ENCODE assay signal across 8 cellular contexts in genomic region chr1:40041466-40041838, GRCh38. TPM values are rescaled to one million over a fixed set of nuclear protein-coding genes. Genes with fewer than 3 reads are reported as not detected.
DNase-seq lines count a peak whose midpoint lies in the region; ATAC-seq and TF ChIP-seq lines count a peak whose summit lies in the region.

No MANE protein-coding gene starts in this region.

- peaks cover 50% of the 10 kb centered on the region for H3K4me1 Mint-ChIP-seq in nephron

- H3K27me3 Mint-ChIP-seq in nephron (ENCODE audit: low read depth) = no peaks in the 10 kb centered on the region

- ATAC-seq in GM19324 (IDR thresholded peaks at IDR 0.05; ENCODE audit: low FRiP score, unreplicated experiment) = no peak
- ATAC-seq in HG03565 (IDR thresholded peaks at IDR 0.05; ENCODE audit: unreplicated experiment) = no peak

- peaks cover 17% of the 10 kb centered on the region for H3F3A ChIP-seq in MM.1S (ENCODE audit: insufficient read depth, low read length)

- peak overlapping the region; percentile 81 for H3K4me2 ChIP-seq in MM.1S (ENCODE audit: low read depth, low read length)

- peak overlapping the region; percentile 34 to 99 (median 99) for H3K27ac Mint-ChIP-seq in nephron

- no peaks in the 10 kb centered on the region for H4K20me1 ChIP-seq in MM.1S (ENCODE audit: insufficient read depth, low read length)

- DNase-seq in BE2C (no peak), MM.1S (no peak), dorsolateral prefrontal cortex (no peak), HT-29 (ENCODE audit: low spot score) (no peak), islet precursor cell (no peak)

- intact Hi-C loops in dorsolateral prefrontal cortex (cut with DNase I) = loop anchor here (2.0 to 5.0 kb wide), 2 partner anchors 55 to 276 kb away; partner anchors contain the start of genes COL9A2 (in 1 of the 2) and PPT1 (in 1 of the 2)

- H3K9ac ChIP-seq in MM.1S (ENCODE audit: low read length) = peak overlapping the region; percentile 86; the same call in 1 of the 2 replicates

- no peaks in the 10 kb centered on the region for H3K9me3 Mint-ChIP-seq in nephron

- peak overlapping the region; percentile 97 to 98 (median 98) for H3K4me3 Mint-ChIP-seq in nephron

- no peaks in the 10 kb centered on the region; the same call in 1 of the 2 replicates for H3K4me1 ChIP-seq in BE2C
- H3K4me1 ChIP-seq in MM.1S (ENCODE audit: low read length) = peaks cover 22% of the 10 kb centered on the region

- H3K27me3 ChIP-seq in BE2C = no peaks in the 10 kb centered on the region
- H3K27me3 ChIP-seq in MM.1S (replicated peaks; ENCODE audit: insufficient read depth, low read length) = no peaks in the 10 kb centered on the region
- H3K27me3 ChIP-seq in dorsolateral prefrontal cortex = no peaks in the 10 kb centered on the region

- no peak overlapping the region for H2AFZ ChIP-seq in MM.1S (ENCODE audit: low read length)

- H3K79me2 ChIP-seq in MM.1S (ENCODE audit: low read length) = peaks cover 59% of the 10 kb centered on the region

- H3K4me3 ChIP-seq in BE2C (ENCODE audit: low read depth, low read length) (peak overlapping the region; percentile 90), MM.1S (ENCODE audit: low read length) (peak overlapping the region; percentile 99), dorsolateral prefrontal cortex (peak overlapping the region; percentile 77 to 100 (median 97))

- no peaks in the 10 kb centered on the region for H3K36me3 ChIP-seq in BE2C
- H3K36me3 ChIP-seq in MM.1S (replicated peaks; ENCODE audit: insufficient read depth, low read length) = no peaks in the 10 kb centered on the region; the same call in 1 of the 2 replicates

- peaks cover 9% of the 10 kb centered on the region for H3K36me3 Mint-ChIP-seq in nephron (ENCODE audit: low read depth)

- H3K9me3 ChIP-seq in BE2C = no peaks in the 10 kb centered on the region
- no peaks in the 10 kb centered on the region for H3K9me3 ChIP-seq in MM.1S (replicated peaks; ENCODE audit: insufficient read depth, low read length)

- no peaks in the 10 kb centered on the region for H3K9me2 ChIP-seq in MM.1S (replicated peaks; ENCODE audit: insufficient read depth, low read length)

- H3K27ac ChIP-seq in MM.1S (ENCODE audit: low read length) = no peak overlapping the region
- peak overlapping the region in 39 of 59 donors; percentile 23 to 98 (median 93) for H3K27ac ChIP-seq in dorsolateral prefrontal cortex

- TF ChIP-seq CTCF in BE2C (IDR thresholded peaks at IDR 0.05; ENCODE audit: low read depth, low read length) (no peak), MM.1S (IDR thresholded peaks at IDR 0.05; ENCODE audit: low read length) (no peak), dorsolateral prefrontal cortex (IDR thresholded peaks at IDR 0.05 in 54 of 56, conservative IDR thresholded peaks at IDR 0.05 in 2 of 56; ENCODE audit: low read depth in 1 of 56, partially characterized antibody in 56 of 56) (no peak), nephron (IDR thresholded peaks at IDR 0.05; ENCODE audit: unreplicated experiment in 3 of 3) (no peak)

RNA-seq across cellular contexts. Expression of gene CAP1, which starts 0.9 kb away (rescaled TPM):
- polyA plus RNA-seq in BE2C (2012; ENCODE audit: insufficient read depth, insufficient read length, low read depth) = 99.9 TPM
- total RNA-seq in dorsolateral prefrontal cortex = 100 to 1,000 TPM; 108 to 214 (median 152) TPM
- total RNA-seq in HT-29 (2014; rRNA removed; shearing (Covaris generic)) = 169 and 180 TPM in 2 replicates

RNA-seq across cellular contexts. Expression of gene PPT1, which starts 55.6 kb away (rescaled TPM):
- polyA plus RNA-seq in BE2C (2012; ENCODE audit: insufficient read depth, insufficient read length, low read depth) = 34.7 TPM
- total RNA-seq in dorsolateral prefrontal cortex = 100 to 1,000 TPM in 97 of 120 experiments, 10 to 100 TPM in 23; 72.4 to 166 (median 118) TPM
- 56.2 and 67.0 TPM in 2 replicates for total RNA-seq in HT-29 (2014; rRNA removed; shearing (Covaris generic))
